Comparison of ENCODE assay signal across 8 cellular contexts in genomic region chr14:65411656-65412188, GRCh38. TPM values are rescaled to one million over a fixed set of nuclear protein-coding genes. Genes with fewer than 3 reads are reported as not detected.
DNase-seq lines count a peak whose midpoint lies in the region; ATAC-seq and TF ChIP-seq lines count a peak whose summit lies in the region.

No MANE protein-coding gene starts in this region.

- H3K4me3 Mint-ChIP-seq in naive thymus-derived CD8-positive, alpha-beta T cell = peak overlapping the region; percentile 90 to 100 (median 99)
- H3K4me3 Mint-ChIP-seq in stimulated activated naive B cell treated with anti-CD40 and anti-IgM and Interleukin-4, amounts not matched to agents 10 μg/mL and 1 μg/mL and 100 μg/mL, for 72 hours = peak overlapping the region; percentile 95 to 100

- H3K9ac ChIP-seq in fibroblast of lung (ENCODE audit: insufficient read depth, low read length) = peak overlapping the region; percentile 80

- H3K9me3 Mint-ChIP-seq in naive thymus-derived CD8-positive, alpha-beta T cell = no peaks in the 10 kb centered on the region
- H3K9me3 Mint-ChIP-seq in stimulated activated naive B cell treated with anti-CD40 and anti-IgM and Interleukin-4, amounts not matched to agents 10 μg/mL and 1 μg/mL and 100 μg/mL, for 72 hours = no peaks in the 10 kb centered on the region

- peaks cover 14 to 40% (median 35%) of the 10 kb centered on the region in 4 donors for H3K4me1 Mint-ChIP-seq in naive thymus-derived CD8-positive, alpha-beta T cell
- peaks cover 16 to 21% of the 10 kb centered on the region in 2 donors for H3K4me1 Mint-ChIP-seq in stimulated activated naive B cell treated with anti-CD40 and anti-IgM and Interleukin-4, amounts not matched to agents 10 μg/mL and 1 μg/mL and 100 μg/mL, for 72 hours

- H3K9me3 ChIP-seq in Peyer's patch = no peaks in the 10 kb centered on the region
- H3K9me3 ChIP-seq in fibroblast of lung (ENCODE audit: control insufficient read depth, insufficient read depth, low read depth, low read length) = no peaks in the 10 kb centered on the region

- H3K27me3 ChIP-seq in Peyer's patch = no peaks in the 10 kb centered on the region
- H3K27me3 ChIP-seq in fibroblast of lung (ENCODE audit: control insufficient read depth, insufficient read depth, low read length) = no peaks in the 10 kb centered on the region

- peak; percentile 74 for DNase-seq in DMS153 treated with DMSO at 0.1 percent for 48 hours (lab: John Stamatoyannopoulos, UW; ENCODE audit: unreplicated experiment)
- DNase-seq in Peyer's patch = peak; percentile 91 to 97 (median 96)
- DNase-seq in activated T-helper 1 cell treated with anti-CD3 and anti-CD28 coated beads, Interleukin-2, amount 50 U/mL, for 16 hours (ENCODE audit: low read depth in 1 of 2, low spot score in 1 of 2) = peak; percentile 63 to 69
- DNase-seq in fibroblast of lung (ENCODE audit: low read depth in 2 of 2) = peak; percentile 92 to 95
- DNase-seq in naive thymus-derived CD8-positive, alpha-beta T cell = peak; percentile 64 to 85 (median 76)
- peak; percentile 69 for DNase-seq in stimulated activated naive B cell treated with anti-CD40 and anti-IgM and Interleukin-4, amounts not matched to agents 10 μg/mL and 1 μg/mL and 100 μg/mL, for 72 hours

- H3K4me1 ChIP-seq in Peyer's patch = peaks cover 0 to 13% (median 6%) of the 10 kb centered on the region in 4 donors
- peaks cover 2% of the 10 kb centered on the region for H3K4me1 ChIP-seq in fibroblast of lung (ENCODE audit: control insufficient read depth, extremely low read depth, insufficient read depth, low read length)

- H3K36me3 Mint-ChIP-seq in naive thymus-derived CD8-positive, alpha-beta T cell = peaks cover 0 to 3% (median 2%) of the 10 kb centered on the region in 3 donors
- H3K36me3 Mint-ChIP-seq in stimulated activated naive B cell treated with anti-CD40 and anti-IgM and Interleukin-4, amounts not matched to agents 10 μg/mL and 1 μg/mL and 100 μg/mL, for 72 hours = no peaks in the 10 kb centered on the region

- TF ChIP-seq EP300 in Ishikawa (IDR thresholded peaks at IDR 0.05; ENCODE audit: borderline replicate concordance) = no peak

- TF ChIP-seq CTCF in Peyer's patch (IDR thresholded peaks at IDR 0.05) (no peak), fibroblast of lung (conservative IDR thresholded peaks at IDR 0.05 in 1 of 2, IDR thresholded peaks at IDR 0.05 in 1 of 2; ENCODE audit: low read depth in 1 of 2, low read length in 2 of 2) (no peak)

- H2AFZ ChIP-seq in fibroblast of lung (ENCODE audit: low read length) = peak overlapping the region; percentile 44

- H3K4me2 ChIP-seq in fibroblast of lung (ENCODE audit: extremely low read depth, insufficient read depth, low read length) = peak overlapping the region; percentile 65

- no peak for TF ChIP-seq RAD21 in Ishikawa (IDR thresholded peaks at IDR 0.05; ENCODE audit: low read depth)

- H3K4me3 ChIP-seq in Peyer's patch (peak overlapping the region; percentile 81 to 96 (median 86)), fibroblast of lung (replicated peaks in 1 of 4; ENCODE audit: control extremely low read depth in 1 of 4, insufficient read depth in 1 of 4, low read depth in 3 of 4, low read length in 4 of 4) (peak overlapping the region; percentile 73 to 92 (median 84))

- H3K36me3 ChIP-seq in Peyer's patch (no peaks in the 10 kb centered on the region), fibroblast of lung (ENCODE audit: control insufficient read depth, insufficient read depth, low read length) (no peaks in the 10 kb centered on the region)

- peak overlapping the region; percentile 91 to 99 (median 98) for H3K27ac Mint-ChIP-seq in naive thymus-derived CD8-positive, alpha-beta T cell
- peak overlapping the region; percentile 99 for H3K27ac Mint-ChIP-seq in stimulated activated naive B cell treated with anti-CD40 and anti-IgM and Interleukin-4, amounts not matched to agents 10 μg/mL and 1 μg/mL and 100 μg/mL, for 72 hours

- POLR2A ChIA-PET in naive thymus-derived CD8-positive, alpha-beta T cell (lab: Charles Lee) = interaction anchor here (0.5 to 7.8 kb wide), 30 partner anchors 17 to 907 kb away, joined by 3 to 145 read pairs (median 4); partner anchors contain the start of genes FNTB and ZBTB1

- no peaks in the 10 kb centered on the region for H3K27me3 Mint-ChIP-seq in naive thymus-derived CD8-positive, alpha-beta T cell
- H3K27me3 Mint-ChIP-seq in stimulated activated naive B cell treated with anti-CD40 and anti-IgM and Interleukin-4, amounts not matched to agents 10 μg/mL and 1 μg/mL and 100 μg/mL, for 72 hours = no peaks in the 10 kb centered on the region

- H3K27ac ChIP-seq in Peyer's patch (peak overlapping the region; percentile 93 to 99 (median 96)), fibroblast of lung (ENCODE audit: insufficient read depth, low read length) (peak overlapping the region; percentile 84)

- peak; percentile 51 for ATAC-seq in GM21529 (IDR thresholded peaks at IDR 0.05; ENCODE audit: unreplicated experiment)
- ATAC-seq in naive thymus-derived CD8-positive, alpha-beta T cell = peak; percentile 49 to 64
- peak; percentile 67 to 70 for ATAC-seq in stimulated activated naive B cell treated with anti-CD40 and anti-IgM and Interleukin-4, amounts not matched to agents 10 μg/mL and 1 μg/mL and 100 μg/mL, for 72 hours (replicated peaks)

- TF ChIP-seq POLR2A in Peyer's patch (IDR thresholded peaks at IDR 0.05) = peak; percentile 85 to 90

- H3K79me2 ChIP-seq in fibroblast of lung (ENCODE audit: control insufficient read depth, insufficient read depth, low read length) = peaks cover 26% of the 10 kb centered on the region

- no peaks in the 10 kb centered on the region for H4K20me1 ChIP-seq in fibroblast of lung (ENCODE audit: control insufficient read depth, extremely low read depth, insufficient read depth, low read length)

TF ChIP-seq in Ishikawa, 13 proteins besides CTCF, POLR2A, EP300 and RAD21:
- no peak for TF ChIP-seq TEAD4 (IDR thresholded peaks at IDR 0.05)
- TF ChIP-seq TAF1 (IDR thresholded peaks at IDR 0.05; ENCODE audit: low read depth) = peak; percentile 54; the same call in 1 of the 2 replicates

RNA-seq across cellular contexts. Expression of gene FUT8, which starts 0.8 kb away (rescaled TPM):
- total RNA-seq in Peyer's patch (100 to 1,000 TPM in 1 of 4 donors, 10 to 100 TPM in 3; 46.4 to 126 (median 55.9) TPM), fibroblast of lung (95.8 and 105 TPM in 2 replicates)
- polyA plus RNA-seq in fibroblast of lung = 43.1 and 51.4 TPM in 2 replicates
- polyA plus RNA-seq in fibroblast of lung (2012) = 29.2 and 29.3 TPM in 2 replicates
- polyA minus RNA-seq in fibroblast of lung (ENCODE audit: low replicate concordance) = 6.8 and 15.6 TPM in 2 replicates
- total RNA-seq in naive thymus-derived CD8-positive, alpha-beta T cell = 10 to 100 TPM; 46.9 to 51.2 TPM
- 10 to 100 TPM; 10.0 to 15.2 (median 10.4) TPM for polyA plus RNA-seq in naive thymus-derived CD8-positive, alpha-beta T cell

Comparison
In these comparisons a context has a peak if more than half of its experiments do, and no peak if none do; other contexts are left out.
1. Peak in every context shown above with its lines: DNase-seq, ATAC-seq, H3K4me3 ChIP-seq and H3K27ac ChIP-seq.